Comparison of ENCODE assay signal across 15 cellular contexts in the genomic region with DNA sequence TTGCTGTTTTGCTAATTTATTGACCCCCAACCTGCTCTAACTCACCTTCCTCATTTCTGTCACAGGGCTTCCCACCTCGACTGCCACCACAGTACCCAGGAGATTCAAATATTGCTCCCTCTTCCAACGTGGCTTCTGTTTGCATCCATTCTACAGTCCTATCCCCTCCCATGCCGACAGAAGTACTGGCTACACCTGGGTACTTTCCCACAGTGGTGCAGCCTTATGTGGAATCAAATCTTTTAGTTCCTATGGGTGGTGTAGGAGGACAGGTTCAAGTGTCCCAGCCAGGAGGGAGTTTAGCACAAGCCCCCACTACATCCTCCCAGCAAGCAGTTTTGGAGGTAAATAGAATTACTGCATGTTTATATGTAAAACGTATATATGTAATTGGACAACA.
DNase-seq lines count a peak whose midpoint lies in the region; ATAC-seq, FAIRE-seq and TF ChIP-seq lines count a peak whose summit lies in the region.
"Had no signal": no experiment of that assay in that cellular context is flagged by ENCODE, and none has a peak within 500 bp of the region (broad histone marks: within the 10 kb centered on the region; RNA-seq: fewer than 3 reads in every experiment).

No MANE protein-coding gene starts in this region.

- intact Hi-C loops in pancreas (cut with DNase I): no loop called here

- ATAC-seq in activated naive CD8-positive, alpha-beta T cell treated with anti-CD3 and anti-CD28 coated beads, Interleukin-2, amount 10 ng/mL, durations not matched to agents 7 days and 5 days (ENCODE audit: low read depth): no peak
- ATAC-seq in activated T-helper 17 cell treated with anti-CD3 and anti-CD28 coated beads, Interleukin-2, amount 50 U/mL, for 72 hours (replicated peaks): no peak
- peak; percentile 35 to 83 (median 74) for ATAC-seq in pancreas
- ATAC-seq in GM19395 (IDR thresholded peaks at IDR 0.05; ENCODE audit: unreplicated experiment): no peak
- ATAC-seq: HepG2 had no signal

- H3K27me3 Mint-ChIP-seq in activated naive CD8-positive, alpha-beta T cell treated with anti-CD3 and anti-CD28 coated beads, Interleukin-2, amount 10 ng/mL, durations not matched to agents 7 days and 5 days: no peaks in the 10 kb centered on the region
- H3K27me3 Mint-ChIP-seq in activated naive CD8-positive, alpha-beta T cell treated with anti-CD3 and anti-CD28 coated beads for 36 hours: no peaks in the 10 kb centered on the region
- H3K27me3 Mint-ChIP-seq in activated T-helper 17 cell treated with anti-CD3 and anti-CD28 coated beads, Interleukin-2, amount 50 U/mL, for 72 hours: no peaks in the 10 kb centered on the region

- peaks cover 5% of the 10 kb centered on the region for H3K4me1 Mint-ChIP-seq in activated naive CD8-positive, alpha-beta T cell treated with anti-CD3 and anti-CD28 coated beads, Interleukin-2, amount 10 ng/mL, durations not matched to agents 7 days and 5 days
- peaks cover 2% of the 10 kb centered on the region for H3K4me1 Mint-ChIP-seq in activated naive CD8-positive, alpha-beta T cell treated with anti-CD3 and anti-CD28 coated beads for 36 hours
- peaks cover 13% of the 10 kb centered on the region for H3K4me1 Mint-ChIP-seq in activated T-helper 17 cell treated with anti-CD3 and anti-CD28 coated beads, Interleukin-2, amount 50 U/mL, for 72 hours

- no peaks in the 10 kb centered on the region for H3K27me3 ChIP-seq in pancreas
- H3K27me3 ChIP-seq: BE2C had no signal

- no peak overlapping the region for H3K27ac ChIP-seq in pancreas
- H3K27ac ChIP-seq: C4-2B had no signal

- no peak for DNase-seq in activated naive CD8-positive, alpha-beta T cell treated with anti-CD3 and anti-CD28 coated beads, Interleukin-2, amount 10 ng/mL, durations not matched to agents 7 days and 5 days
- no peak for DNase-seq in activated naive CD8-positive, alpha-beta T cell treated with anti-CD3 and anti-CD28 coated beads for 36 hours
- peak in 2 of 6 donors; percentile 20 to 21 for DNase-seq in pancreas
- DNase-seq in NCI-H2029 (lab: John Stamatoyannopoulos, UW): no peak
- DNase-seq in KG1 (lab: John Stamatoyannopoulos, UW): no peak
- DNase-seq: BE2C, Calu3, DMS 273 treated with DMSO at 0.1 percent for 48 hours, HCEC 1CT, HFFc6 had no signal

- POLR2A ChIA-PET in activated naive CD8-positive, alpha-beta T cell treated with anti-CD3 and anti-CD28 coated beads, Interleukin-2, amount 10 ng/mL, durations not matched to agents 7 days and 5 days (lab: Charles Lee): no interaction called here

- peak overlapping the region; percentile 31 for H3K27ac Mint-ChIP-seq in activated naive CD8-positive, alpha-beta T cell treated with anti-CD3 and anti-CD28 coated beads, Interleukin-2, amount 10 ng/mL, durations not matched to agents 7 days and 5 days
- H3K27ac Mint-ChIP-seq in activated naive CD8-positive, alpha-beta T cell treated with anti-CD3 and anti-CD28 coated beads for 36 hours: no peak overlapping the region
- peak overlapping the region; percentile 2 for H3K27ac Mint-ChIP-seq in activated T-helper 17 cell treated with anti-CD3 and anti-CD28 coated beads, Interleukin-2, amount 50 U/mL, for 72 hours
- H3K27ac Mint-ChIP-seq: HFFc6 had no signal

- FAIRE-seq in pancreas (lab: Jason Lieb, UNC): no peak
- FAIRE-seq: A204.1, HepG2 had no signal

- H3K4me3 Mint-ChIP-seq in activated naive CD8-positive, alpha-beta T cell treated with anti-CD3 and anti-CD28 coated beads, Interleukin-2, amount 10 ng/mL, durations not matched to agents 7 days and 5 days: no peak overlapping the region
- no peak overlapping the region for H3K4me3 Mint-ChIP-seq in activated naive CD8-positive, alpha-beta T cell treated with anti-CD3 and anti-CD28 coated beads for 36 hours
- H3K4me3 Mint-ChIP-seq in activated T-helper 17 cell treated with anti-CD3 and anti-CD28 coated beads, Interleukin-2, amount 50 U/mL, for 72 hours: no peak overlapping the region
- H3K4me3 Mint-ChIP-seq: HFFc6 had no signal

- 26 to 28% methylated on average over 4 of the region's 4 CpGs for WGBS in pancreas, 2 donors

- H3K4me3 ChIP-seq in pancreas: no peak overlapping the region

- no peaks in the 10 kb centered on the region for H3K9me3 Mint-ChIP-seq in activated naive CD8-positive, alpha-beta T cell treated with anti-CD3 and anti-CD28 coated beads, Interleukin-2, amount 10 ng/mL, durations not matched to agents 7 days and 5 days
- H3K9me3 Mint-ChIP-seq in activated naive CD8-positive, alpha-beta T cell treated with anti-CD3 and anti-CD28 coated beads for 36 hours: no peaks in the 10 kb centered on the region
- H3K9me3 Mint-ChIP-seq in activated T-helper 17 cell treated with anti-CD3 and anti-CD28 coated beads, Interleukin-2, amount 50 U/mL, for 72 hours: no peaks in the 10 kb centered on the region
- H3K9me3 Mint-ChIP-seq: HFFc6 had no signal

- H3K36me3 ChIP-seq in pancreas: peaks cover 9 to 57% (median 25%) of the 10 kb centered on the region in 3 donors

- H3K9me3 ChIP-seq in pancreas: no peaks in the 10 kb centered on the region
- H3K9me3 ChIP-seq: BE2C had no signal

- H3K36me3 Mint-ChIP-seq in activated naive CD8-positive, alpha-beta T cell treated with anti-CD3 and anti-CD28 coated beads, Interleukin-2, amount 10 ng/mL, durations not matched to agents 7 days and 5 days: peaks cover 37% of the 10 kb centered on the region
- H3K36me3 Mint-ChIP-seq in activated naive CD8-positive, alpha-beta T cell treated with anti-CD3 and anti-CD28 coated beads for 36 hours: peaks cover 18% of the 10 kb centered on the region
- H3K36me3 Mint-ChIP-seq in activated T-helper 17 cell treated with anti-CD3 and anti-CD28 coated beads, Interleukin-2, amount 50 U/mL, for 72 hours (ENCODE audit: low read depth): peaks cover 84% of the 10 kb centered on the region

- no peaks in the 10 kb centered on the region for H3K4me1 ChIP-seq in pancreas
- H3K4me1 ChIP-seq: BE2C had no signal

- no peak for TF ChIP-seq CTCF in pancreas (IDR thresholded peaks at IDR 0.05)

Comparison
In these comparisons a context has a peak if more than half of its experiments do, and no peak if none do; other contexts are left out.
1. ATAC-seq: peak in pancreas (4 of 4); none in activated naive CD8-positive, alpha-beta T cell treated with anti-CD3 and anti-CD28 coated beads, Interleukin-2, amount 10 ng/mL, durations not matched to agents 7 days and 5 days (single experiment), activated T-helper 17 cell treated with anti-CD3 and anti-CD28 coated beads, Interleukin-2, amount 50 U/mL, for 72 hours (single experiment) and GM19395 (single experiment).